ENCODE assay signal across 25 cellular contexts in the genomic region with DNA sequence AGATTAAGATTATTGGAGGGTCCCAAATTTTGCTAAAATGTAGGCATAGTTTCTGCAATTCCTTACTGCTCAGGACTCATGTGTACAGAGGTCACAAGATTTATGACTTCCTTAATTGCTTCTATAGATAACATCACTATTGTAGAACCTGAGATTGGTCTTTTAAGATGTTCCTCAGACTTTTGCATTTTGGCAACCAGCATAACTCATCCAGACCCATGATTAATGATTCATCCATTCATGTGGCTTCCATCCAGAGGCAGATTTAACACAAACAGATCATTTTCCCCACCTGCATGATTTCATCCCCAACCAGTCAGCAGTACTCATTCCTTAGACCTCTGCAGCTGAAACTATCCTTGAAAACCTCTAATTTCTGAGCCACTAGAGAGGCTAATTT. TPM values are rescaled to one million over a fixed set of nuclear protein-coding genes. Genes with fewer than 3 reads are reported as not detected.
DNase-seq lines count a peak whose midpoint lies in the region; ATAC-seq and TF ChIP-seq lines count a peak whose summit lies in the region.
"Had no signal": no experiment of that assay in that cellular context is flagged by ENCODE, and none has a peak within 500 bp of the region (broad histone marks: within the 10 kb centered on the region; RNA-seq: fewer than 3 reads in every experiment).

No MANE protein-coding gene starts in this region.

- no peaks in the 10 kb centered on the region for H3K4me1 ChIP-seq in mucosa of descending colon (ENCODE audit: low read depth)
- H3K4me1 ChIP-seq: BLaER1 had no signal

- DNase-seq in activated naive CD4-positive, alpha-beta T cell treated with anti-CD3 and anti-CD28 coated beads, Interleukin-2, amount 50 U/mL, for 72 hours (ENCODE audit: low spot score in 2 of 2): no peak
- DNase-seq in activated naive CD4-positive, alpha-beta T cell treated with anti-CD3 and anti-CD28 coated beads, Interleukin-2, amount 50 U/mL, for 16 hours: no peak
- DNase-seq in ELR (ENCODE audit: low read depth) (peak; percentile 28), fibroblast of mammary gland (ENCODE audit: low read depth) (peak; percentile 5), SKM-1 treated with dmso at 0.1 percent for 144 hours (lab: John Stamatoyannopoulos, UW; ENCODE audit: unreplicated experiment) (no peak), mucosa of descending colon (no peak)
- DNase-seq: ACHN; CD8-positive, alpha-beta T cell; DMS153; GF-D8; H7; KBM-7; NCI-H1092 treated with DMSO at 0.1 percent for 48 hours; NCI-H1436 treated with DMSO at 0.1 percent for 48 hours; NCI-H2029; NCI-H2227 treated with DMSO at 0.1 percent for 48 hours; NCI-H510A treated with DMSO at 0.1 percent for 48 hours; NCI-H748 treated with DMSO at 0.1 percent for 48 hours had no signal

- H3K4me3 ChIP-seq in fibroblast of mammary gland (ENCODE audit: control insufficient read depth, low read depth, low read length) (no peak overlapping the region), mucosa of descending colon (no peak overlapping the region)
- H3K4me3 ChIP-seq: BLaER1 had no signal

- H3K4me1 Mint-ChIP-seq in activated T-helper 17 cell treated with anti-CD3 and anti-CD28 coated beads, Interleukin-2, amount 50 U/mL, for 72 hours: peaks cover 16% of the 10 kb centered on the region

- no peaks in the 10 kb centered on the region for H3K36me3 ChIP-seq in mucosa of descending colon (ENCODE audit: low read depth)
- H3K36me3 ChIP-seq: BLaER1 had no signal

- intact Hi-C loops in mucosa of descending colon (cut with DNase I, micrococcal nuclease): no loop called here

- peak overlapping the region in 1 of 2 donors; percentile 3 for H3K27ac Mint-ChIP-seq in activated naive CD4-positive, alpha-beta T cell treated with anti-CD3 and anti-CD28 coated beads, Interleukin-2, amount 50 U/mL, for 72 hours
- peak overlapping the region; percentile 79 for H3K27ac Mint-ChIP-seq in activated T-helper 17 cell treated with anti-CD3 and anti-CD28 coated beads, Interleukin-2, amount 50 U/mL, for 72 hours
- H3K27ac Mint-ChIP-seq: CD8-positive, alpha-beta T cell had no signal

- no peaks in the 10 kb centered on the region for H3K9me3 Mint-ChIP-seq in activated naive CD4-positive, alpha-beta T cell treated with anti-CD3 and anti-CD28 coated beads, Interleukin-2, amount 50 U/mL, for 72 hours
- H3K9me3 Mint-ChIP-seq in activated T-helper 17 cell treated with anti-CD3 and anti-CD28 coated beads, Interleukin-2, amount 50 U/mL, for 72 hours: no peaks in the 10 kb centered on the region
- H3K9me3 Mint-ChIP-seq: CD8-positive, alpha-beta T cell had no signal

- peak overlapping the region; percentile 39 for H3K4me3 Mint-ChIP-seq in activated T-helper 17 cell treated with anti-CD3 and anti-CD28 coated beads, Interleukin-2, amount 50 U/mL, for 72 hours
- H3K4me3 Mint-ChIP-seq: CD8-positive, alpha-beta T cell had no signal

- peaks cover 21% of the 10 kb centered on the region for H3K27me3 Mint-ChIP-seq in activated T-helper 17 cell treated with anti-CD3 and anti-CD28 coated beads, Interleukin-2, amount 50 U/mL, for 72 hours

- TF ChIP-seq CTCF in fibroblast of mammary gland (conservative IDR thresholded peaks at IDR 0.05; ENCODE audit: control insufficient read depth, insufficient read depth, low read depth, low read length): no peak
- TF ChIP-seq CTCF in mucosa of descending colon (IDR thresholded peaks at IDR 0.05): no peak

- H3K36me3 Mint-ChIP-seq in activated naive CD4-positive, alpha-beta T cell treated with anti-CD3 and anti-CD28 coated beads, Interleukin-2, amount 50 U/mL, for 72 hours: no peaks in the 10 kb centered on the region
- H3K36me3 Mint-ChIP-seq in activated T-helper 17 cell treated with anti-CD3 and anti-CD28 coated beads, Interleukin-2, amount 50 U/mL, for 72 hours (ENCODE audit: low read depth): no peaks in the 10 kb centered on the region
- H3K36me3 Mint-ChIP-seq: CD8-positive, alpha-beta T cell had no signal

- no peaks in the 10 kb centered on the region for H3K9me3 ChIP-seq in mucosa of descending colon

- ATAC-seq in activated naive CD4-positive, alpha-beta T cell treated with anti-CD3 and anti-CD28 coated beads, Interleukin-2, amount 50 U/mL, for 72 hours: peak; percentile 32 to 37
- ATAC-seq in activated T-helper 17 cell treated with anti-CD3 and anti-CD28 coated beads, Interleukin-2, amount 50 U/mL, for 72 hours (replicated peaks): peak; percentile 56
- no peak for ATAC-seq in HG02970 (IDR thresholded peaks at IDR 0.05; ENCODE audit: low FRiP score, unreplicated experiment)
- no peak for ATAC-seq in mucosa of descending colon
- ATAC-seq: CD8-positive, alpha-beta T cell; HepG2; Panc1; SK-N-SH treated with all-trans-retinoic acid at 6 μM for 48 hours had no signal

RNA-seq across cellular contexts. Expression of gene CEACAM8, which starts 34.5 kb away (rescaled TPM):
- total RNA-seq in activated naive CD4-positive, alpha-beta T cell treated with anti-CD3 and anti-CD28 coated beads, Interleukin-2, amount 50 U/mL, for 72 hours: not detected
- not detected for total RNA-seq in activated T-helper 17 cell treated with anti-CD3 and anti-CD28 coated beads, Interleukin-2, amount 50 U/mL, for 72 hours
- total RNA-seq in mucosa of descending colon: 1 to 10 TPM in 2 of 3 donors, under 1 TPM in 1; 0.32 to 5.1 (median 1.1) TPM
- total RNA-seq: CD8-positive, alpha-beta T cell; H7; HepG2; HT-29 had no signal

Comparison
In these comparisons a context has a peak if more than half of its experiments do, and no peak if none do; other contexts are left out.
1. ATAC-seq: peak in activated naive CD4-positive, alpha-beta T cell treated with anti-CD3 and anti-CD28 coated beads, Interleukin-2, amount 50 U/mL, for 72 hours (2 of 2) and activated T-helper 17 cell treated with anti-CD3 and anti-CD28 coated beads, Interleukin-2, amount 50 U/mL, for 72 hours (single experiment); none in HG02970 (single experiment) and mucosa of descending colon (single experiment).
2. DNase-seq: peak in ELR (single experiment) and fibroblast of mammary gland (single experiment); none in activated naive CD4-positive, alpha-beta T cell treated with anti-CD3 and anti-CD28 coated beads, Interleukin-2, amount 50 U/mL, for 72 hours (0 of 2), activated naive CD4-positive, alpha-beta T cell treated with anti-CD3 and anti-CD28 coated beads, Interleukin-2, amount 50 U/mL, for 16 hours (single experiment), SKM-1 treated with dmso at 0.1 percent for 144 hours (single experiment) and mucosa of descending colon (0 of 3).